Comparison of ENCODE assay signal across 19 cellular contexts in the genomic region with DNA sequence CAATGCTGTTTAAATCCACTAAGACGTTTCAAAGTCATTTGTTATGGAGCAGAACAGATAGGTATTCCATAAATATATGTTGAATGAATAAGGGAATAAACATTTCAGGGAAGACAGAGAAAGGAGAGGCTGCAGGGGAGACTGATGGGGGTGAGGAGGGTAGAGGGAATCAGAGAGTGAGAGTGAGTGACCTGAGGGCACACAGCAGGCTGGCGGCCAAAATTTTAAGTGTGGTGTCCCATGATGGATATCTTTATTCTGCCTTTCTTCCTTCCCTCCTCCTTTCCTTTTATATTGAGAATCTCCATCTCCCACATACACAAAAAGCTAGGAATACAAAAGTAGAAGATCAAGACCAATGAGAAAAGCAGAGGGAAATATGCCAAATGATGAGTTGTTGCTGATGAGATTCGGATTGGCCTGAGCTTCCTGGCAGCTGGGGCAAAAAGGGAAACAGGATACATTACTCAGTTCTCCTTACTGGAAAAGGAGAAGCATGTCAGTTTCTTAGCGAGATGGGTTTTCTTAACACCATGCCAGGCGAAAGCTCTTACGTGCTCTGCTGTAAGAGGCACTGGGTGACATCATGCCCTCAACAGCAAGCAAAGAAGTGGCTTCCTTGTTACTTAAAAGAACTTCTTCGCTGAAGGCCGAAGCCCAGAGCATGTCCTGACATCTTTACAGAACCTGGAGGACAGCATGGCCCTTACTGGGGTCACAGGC. TPM values are rescaled to one million over a fixed set of nuclear protein-coding genes. Genes with fewer than 3 reads are reported as not detected.
DNase-seq lines count a peak whose midpoint lies in the region; ATAC-seq and TF ChIP-seq lines count a peak whose summit lies in the region.
"Had no signal": no experiment of that assay in that cellular context is flagged by ENCODE, and none has a peak within 500 bp of the region (broad histone marks: within the 10 kb centered on the region; RNA-seq: fewer than 3 reads in every experiment).

No MANE protein-coding gene starts in this region.

- no peak overlapping the region for H3K4me3 ChIP-seq in fibroblast of the aortic adventitia (ENCODE audit: low read depth, low read length)
- H3K4me3 ChIP-seq: adrenal gland had no signal

- POLR2A ChIA-PET in naive thymus-derived CD8-positive, alpha-beta T cell (lab: Charles Lee), result interaction anchor here (0.8 to 2.4 kb wide), 5 partner anchors 11 to 42 kb away, joined by 3 to 10 read pairs (median 4); partner anchors contain the start of gene CYTH4

- ATAC-seq in HG03196 (IDR thresholded peaks at IDR 0.05; ENCODE audit: unreplicated experiment) (no peak), GM19455 (IDR thresholded peaks at IDR 0.05; ENCODE audit: unreplicated experiment) (no peak), HG02973 (IDR thresholded peaks at IDR 0.05; ENCODE audit: unreplicated experiment) (no peak)
- ATAC-seq in naive thymus-derived CD8-positive, alpha-beta T cell, result no peak
- ATAC-seq: activated CD4-positive, alpha-beta T cell treated with anti-CD3 and anti-CD28 coated beads for 36 hours; foreskin keratinocyte had no signal

- peaks cover 27 to 63% (median 40%) of the 10 kb centered on the region in 4 donors for H3K4me1 Mint-ChIP-seq in naive thymus-derived CD8-positive, alpha-beta T cell

- H3K4me3 Mint-ChIP-seq in naive thymus-derived CD8-positive, alpha-beta T cell, result no peak overlapping the region
- H3K4me3 Mint-ChIP-seq: activated CD4-positive, alpha-beta T cell treated with anti-CD3 and anti-CD28 coated beads for 36 hours had no signal

- no peaks in the 10 kb centered on the region for H3K36me3 Mint-ChIP-seq in naive thymus-derived CD8-positive, alpha-beta T cell

- no peaks in the 10 kb centered on the region for H3K9me3 Mint-ChIP-seq in naive thymus-derived CD8-positive, alpha-beta T cell

- DNase-seq in AML-193 (lab: John Stamatoyannopoulos, UW) (peak; percentile 12 to 55), GM03348 (ENCODE audit: low spot score) (peak; percentile 35), SKM-1 (lab: John Stamatoyannopoulos, UW; ENCODE audit: unreplicated experiment) (peak; percentile 19), fibroblast of the aortic adventitia (ENCODE audit: low read depth) (peak; percentile 42)
- DNase-seq in naive thymus-derived CD8-positive, alpha-beta T cell, result no peak
- DNase-seq: activated CD4-positive, alpha-beta T cell treated with anti-CD3 and anti-CD28 coated beads for 36 hours; activated T-cell treated with anti-CD3 and anti-CD28 coated beads, Interleukin-2, amount 50 U/mL, for 1 hour; DMS79 treated with DMSO at 0.1 percent for 48 hours; foreskin keratinocyte; midbrain; NK-92 treated with Interleukin-12 subunit alpha and Interleukin-12 subunit beta, amount 100 ng/mL, for 24 hours; SW 1271 had no signal

- H3K27ac Mint-ChIP-seq in naive thymus-derived CD8-positive, alpha-beta T cell, result peak overlapping the region in 4 of 10 donors; percentile 2 to 42 (median 14)
- H3K27ac Mint-ChIP-seq: activated CD4-positive, alpha-beta T cell treated with anti-CD3 and anti-CD28 coated beads for 36 hours; progenitor cell of endocrine pancreas had no signal

- TF ChIP-seq CTCF in fibroblast of the aortic adventitia (IDR thresholded peaks at IDR 0.05; ENCODE audit: insufficient read depth, low read length), result no peak

- H3K27me3 Mint-ChIP-seq in naive thymus-derived CD8-positive, alpha-beta T cell, result no peaks in the 10 kb centered on the region
- H3K27me3 Mint-ChIP-seq: activated CD4-positive, alpha-beta T cell treated with anti-CD3 and anti-CD28 coated beads for 36 hours had no signal

RNA-seq across cellular contexts. Expression of gene CYTH4, which starts 11.2 kb away (rescaled TPM):
- 0.25 and 0.72 TPM in 2 replicates for total RNA-seq in fibroblast of the aortic adventitia (ENCODE audit: low replicate concordance)
- 100 to 1,000 TPM; 177 to 193 TPM for total RNA-seq in naive thymus-derived CD8-positive, alpha-beta T cell
- polyA plus RNA-seq in naive thymus-derived CD8-positive, alpha-beta T cell, result 10 to 100 TPM; 48.9 to 60.8 (median 54.6) TPM
- total RNA-seq: progenitor cell of endocrine pancreas had no signal

RNA-seq across cellular contexts. Expression of gene RAC2, which starts 27.0 kb away (rescaled TPM):
- 5.6 and 14.4 TPM in 2 replicates for total RNA-seq in fibroblast of the aortic adventitia (ENCODE audit: low replicate concordance)
- total RNA-seq in naive thymus-derived CD8-positive, alpha-beta T cell, result 100 to 1,000 TPM; 295 to 297 TPM
- 1,000 to 10,000 TPM in 2 of 3 donors, 100 to 1,000 TPM in 1; 740 to 1,115 (median 1,110) TPM for polyA plus RNA-seq in naive thymus-derived CD8-positive, alpha-beta T cell

RNA-seq across cellular contexts. Expression of gene SSTR3, which starts 58.8 kb away (rescaled TPM):
- 0.41 TPM in 1 of 2 replicates, not detected in the other for total RNA-seq in fibroblast of the aortic adventitia (ENCODE audit: low replicate concordance)
- 10 to 100 TPM; 13.5 to 13.7 TPM for total RNA-seq in naive thymus-derived CD8-positive, alpha-beta T cell
- polyA plus RNA-seq in naive thymus-derived CD8-positive, alpha-beta T cell, result 1 to 10 TPM; 2.9 to 7.3 (median 4.2) TPM
- total RNA-seq: dermis microvascular lymphatic vessel endothelial cell, foreskin keratinocyte, urinary bladder had no signal
- polyA plus RNA-seq: foreskin keratinocyte, urinary bladder had no signal

Comparison
In these comparisons a context has a peak if more than half of its experiments do, and no peak if none do; other contexts are left out.
1. DNase-seq: peak in AML-193 (2 of 2), GM03348 (single experiment), SKM-1 (single experiment) and fibroblast of the aortic adventitia (single experiment); none in naive thymus-derived CD8-positive, alpha-beta T cell (0 of 10).
2. RNA of gene CYTH4, which starts 11.2 kb away (total RNA-seq): 177 to 193 TPM in naive thymus-derived CD8-positive, alpha-beta T cell; 0.25 to 0.72 TPM in fibroblast of the aortic adventitia; every median in the first group is over 100 times any median in the second.
3. RNA of gene RAC2, which starts 27.0 kb away (total RNA-seq): 295 to 297 TPM in naive thymus-derived CD8-positive, alpha-beta T cell; 5.6 to 14.4 TPM in fibroblast of the aortic adventitia; every median in the first group is over 10 times any median in the second.
4. RNA of gene SSTR3, which starts 58.8 kb away (total RNA-seq): 13.5 to 13.7 TPM in naive thymus-derived CD8-positive, alpha-beta T cell; 0.41 TPM in fibroblast of the aortic adventitia; every median in the first group is over 10 times any median in the second.